Comparison of ENCODE assay signal across 19 cellular contexts in genomic region chr10:129941199-129942018, GRCh38. TPM values are rescaled to one million over a fixed set of nuclear protein-coding genes. Genes with fewer than 3 reads are reported as not detected.
"Had no signal": no experiment of that assay in that cellular context is flagged by ENCODE, and none has a peak within 500 bp of the region (broad histone marks: within the 10 kb centered on the region; RNA-seq: fewer than 3 reads in every experiment).

No MANE protein-coding gene starts in this region.

- DNase-seq: activated CD4-positive, alpha-beta T cell treated with anti-CD3 and anti-CD28 coated beads, Interleukin-2, amount 50 U/mL, for 48 hours; activated CD4-positive, CD25-positive, alpha-beta regulatory T cell treated with anti-CD3 and anti-CD28 coated beads, Interleukin-2, amount 50 U/mL, for 72 hours; activated CD8-positive, alpha-beta memory T cell treated with anti-CD3 and anti-CD28 coated beads, Interleukin-2, amount 10 ng/mL, durations not matched to agents 7 days and 5 days; activated T-cell treated with anti-CD3 and anti-CD28 coated beads, Interleukin-2, amount 50 U/mL, for 1 hour; erythroblast; mesenchymal stem cell; SK-N-SH; small intestine; stimulated activated CD4-positive, alpha-beta T cell treated with anti-CD3 and anti-CD28 coated beads, Interleukin-4, amount 100 ng/mL, for 4 hours; stimulated activated CD8-positive, alpha-beta memory T cell treated with anti-CD3 and anti-CD28 coated beads, Interleukin-4, amount 100 ng/mL, for 48 hours; stimulated activated naive CD4-positive, alpha-beta T cell treated with Interleukin-2 at 50 U/mL for 16 hours; T-helper 1 cell; T1000 had no signal

- H3K79me2 ChIP-seq: parathyroid adenoma had no signal

- H3K4me3 Mint-ChIP-seq: activated CD8-positive, alpha-beta memory T cell treated with anti-CD3 and anti-CD28 coated beads, Interleukin-2, amount 10 ng/mL, durations not matched to agents 7 days and 5 days; type B pancreatic cell had no signal

- H3K27ac ChIP-seq: cardiac muscle cell, dorsolateral prefrontal cortex, parathyroid adenoma had no signal

- H3K4me3 ChIP-seq: cardiac muscle cell, dorsolateral prefrontal cortex had no signal

- H3K27ac Mint-ChIP-seq: activated CD8-positive, alpha-beta memory T cell treated with anti-CD3 and anti-CD28 coated beads, Interleukin-2, amount 10 ng/mL, durations not matched to agents 7 days and 5 days; type B pancreatic cell had no signal

- H3K9me3 Mint-ChIP-seq: activated naive CD4-positive, alpha-beta T cell treated with anti-CD3 and anti-CD28 coated beads, Interleukin-2, amount 50 U/mL, for 72 hours; type B pancreatic cell had no signal

- H3K4me1 Mint-ChIP-seq: activated CD8-positive, alpha-beta memory T cell treated with anti-CD3 and anti-CD28 coated beads, Interleukin-2, amount 10 ng/mL, durations not matched to agents 7 days and 5 days had no signal

- H3K27me3 Mint-ChIP-seq: activated CD8-positive, alpha-beta memory T cell treated with anti-CD3 and anti-CD28 coated beads, Interleukin-2, amount 10 ng/mL, durations not matched to agents 7 days and 5 days had no signal

- H3K27me3 ChIP-seq: cardiac muscle cell had no signal

- H3K36me3 Mint-ChIP-seq: activated CD8-positive, alpha-beta memory T cell treated with anti-CD3 and anti-CD28 coated beads, Interleukin-2, amount 10 ng/mL, durations not matched to agents 7 days and 5 days; activated naive CD4-positive, alpha-beta T cell treated with anti-CD3 and anti-CD28 coated beads, Interleukin-2, amount 50 U/mL, for 72 hours; type B pancreatic cell had no signal

- H3K4me2 ChIP-seq: SK-N-SH had no signal

- H3K4me1 ChIP-seq: parathyroid adenoma had no signal

- ATAC-seq: activated CD8-positive, alpha-beta memory T cell treated with anti-CD3 and anti-CD28 coated beads, Interleukin-2, amount 10 ng/mL, durations not matched to agents 7 days and 5 days; activated naive CD4-positive, alpha-beta T cell treated with anti-CD3 and anti-CD28 coated beads, Interleukin-2, amount 50 U/mL, for 72 hours; left lobe of liver had no signal

- H3K9me3 ChIP-seq: SK-N-SH had no signal

- H3K36me3 ChIP-seq: cardiac muscle cell had no signal

- H2AFZ ChIP-seq: parathyroid adenoma had no signal

RNA-seq across cellular contexts. Expression of gene EBF3, which starts 22.7 kb away (rescaled TPM):
- total RNA-seq: activated CD8-positive, alpha-beta memory T cell treated with anti-CD3 and anti-CD28 coated beads, Interleukin-2, amount 10 ng/mL, durations not matched to agents 7 days and 5 days; activated naive CD4-positive, alpha-beta T cell treated with anti-CD3 and anti-CD28 coated beads, Interleukin-2, amount 50 U/mL, for 72 hours; left lobe of liver had no signal
- polyA plus RNA-seq: SK-N-SH had no signal
